ENCODE assay signal across 32 cellular contexts in genomic region chr9:18564018-18564880, GRCh38.
"Had no signal": no experiment of that assay in that cellular context is flagged by ENCODE, and none has a peak within 500 bp of the region (broad histone marks: within the 10 kb centered on the region; RNA-seq: fewer than 3 reads in every experiment).

No MANE protein-coding gene starts in this region.

- H3K4me3 ChIP-seq: esophagus muscularis mucosa, gastrocnemius medialis, left ventricle myocardium inferior, lung, mucosa of descending colon, pancreas, prostate gland, sigmoid colon, suprapubic skin, tibial artery, upper lobe of right lung had no signal

- H3K27me3 ChIP-seq: esophagus muscularis mucosa, gastrocnemius medialis, neutrophil, pancreas, sigmoid colon, suprapubic skin, tibial artery, upper lobe of right lung had no signal

- DNase-seq: activated CD4-positive, alpha-beta T cell treated with anti-CD3 and anti-CD28 coated beads for 1 hour; activated CD4-positive, alpha-beta T cell treated with anti-CD3 and anti-CD28 coated beads, Interleukin-2, amount 10 ng/mL, durations not matched to agents 7 days and 5 days; activated CD8-positive, alpha-beta T cell treated with anti-CD3 and anti-CD28 coated beads for 36 hours; activated T-cell treated with anti-CD3 and anti-CD28 coated beads, Interleukin-2, amount 50 U/mL, for 48 hours; anterior cingulate cortex; effector CD4-positive, alpha-beta T cell; gastrocnemius medialis; glutamatergic neuron; left ventricle myocardium inferior; mesendoderm; retina; sigmoid colon; stimulated activated CD4-positive, alpha-beta T cell treated with anti-CD3 and anti-CD28 coated beads, Interleukin-15, amount 100 ng/mL, for 24 hours; stimulated activated CD4-positive, alpha-beta T cell treated with anti-CD3 and anti-CD28 coated beads, Interleukin-2, amount 100 ng/mL, for 24 hours; stimulated activated naive B cell treated with anti-CD40 and anti-IgM and Interleukin-4, amounts not matched to agents 10 μg/mL and 1 μg/mL and 100 μg/mL, for 72 hours; T-helper 17 cell; T1000; tibial artery; upper lobe of right lung; WERI-Rb-1 had no signal

- H3K9me3 Mint-ChIP-seq: activated T-helper 2 cell treated with anti-CD3 and anti-CD28 coated beads, Interferon-gamma antibody, Interleukin-2, Interleukin-4, amounts not matched to agents 10 μg/mL and 5 μg/mL and 100 μg/mL, durations not matched to agents 14 hours and 24 hours and 36 hours had no signal

- H3K27ac Mint-ChIP-seq: activated CD4-positive, alpha-beta T cell treated with anti-CD3 and anti-CD28 coated beads, Interleukin-2, amount 10 ng/mL, durations not matched to agents 7 days and 5 days; activated CD8-positive, alpha-beta T cell treated with anti-CD3 and anti-CD28 coated beads for 36 hours; activated naive CD4-positive, alpha-beta T cell treated with anti-CD3 and anti-CD28 coated beads, Interleukin-2, amount 50 U/mL, for 72 hours; activated T-helper 2 cell treated with anti-CD3 and anti-CD28 coated beads, Interferon-gamma antibody, Interleukin-2, Interleukin-4, amounts not matched to agents 10 μg/mL and 5 μg/mL and 100 μg/mL, durations not matched to agents 14 hours and 24 hours and 36 hours; dendritic cell treated with granulocyte-macrophage colony-stimulating factor and Interleukin-4, amounts not matched to agents 40 ng/mL and 50 ng/mL, for 4 days; natural killer cell treated with Interleukin-12 subunit alpha and Interleukin-12 subunit beta and Interleukin-15 and Interleukin-18, amount 100 ng/mL, for 72 hours; stimulated activated naive B cell treated with anti-CD40 and anti-IgM and Interleukin-4, amounts not matched to agents 10 μg/mL and 1 μg/mL and 100 μg/mL, for 72 hours; T-helper 17 cell had no signal

- H3K4me1 Mint-ChIP-seq: activated CD4-positive, alpha-beta T cell treated with anti-CD3 and anti-CD28 coated beads, Interleukin-2, amount 10 ng/mL, durations not matched to agents 7 days and 5 days; central memory CD8-positive, alpha-beta T cell; stimulated activated naive B cell treated with anti-CD40 and anti-IgM and Interleukin-4, amounts not matched to agents 10 μg/mL and 1 μg/mL and 100 μg/mL, for 72 hours; T-helper 17 cell had no signal

- H3K36me3 ChIP-seq: esophagus muscularis mucosa, gastrocnemius medialis, left ventricle myocardium inferior, neutrophil, pancreas, prostate gland, sigmoid colon, suprapubic skin, tibial artery, upper lobe of right lung, WERI-Rb-1 had no signal

- H3K4me1 ChIP-seq: left ventricle myocardium inferior, pancreas, prostate gland, suprapubic skin, upper lobe of right lung had no signal

- H3K36me3 Mint-ChIP-seq: activated naive CD4-positive, alpha-beta T cell treated with anti-CD3 and anti-CD28 coated beads, Interleukin-2, amount 50 U/mL, for 72 hours; natural killer cell treated with Interleukin-12 subunit alpha and Interleukin-12 subunit beta and Interleukin-15 and Interleukin-18, amount 100 ng/mL, for 72 hours; stimulated activated naive B cell treated with anti-CD40 and anti-IgM and Interleukin-4, amounts not matched to agents 10 μg/mL and 1 μg/mL and 100 μg/mL, for 72 hours had no signal

- H3K27ac ChIP-seq: esophagus muscularis mucosa, gastrocnemius medialis, left ventricle myocardium inferior, neutrophil, pancreas, prostate gland, sigmoid colon, suprapubic skin, tibial artery, upper lobe of right lung, WERI-Rb-1 had no signal

- H3K4me3 Mint-ChIP-seq: activated CD4-positive, alpha-beta T cell treated with anti-CD3 and anti-CD28 coated beads, Interleukin-2, amount 10 ng/mL, durations not matched to agents 7 days and 5 days; activated CD8-positive, alpha-beta T cell treated with anti-CD3 and anti-CD28 coated beads for 36 hours; central memory CD8-positive, alpha-beta T cell; dendritic cell treated with granulocyte-macrophage colony-stimulating factor and Interleukin-4, amounts not matched to agents 40 ng/mL and 50 ng/mL, for 4 days; natural killer cell treated with Interleukin-12 subunit alpha and Interleukin-12 subunit beta and Interleukin-15 and Interleukin-18, amount 100 ng/mL, for 72 hours; stimulated activated naive B cell treated with anti-CD40 and anti-IgM and Interleukin-4, amounts not matched to agents 10 μg/mL and 1 μg/mL and 100 μg/mL, for 72 hours; T-helper 17 cell had no signal

- H3K27me3 Mint-ChIP-seq: activated CD4-positive, alpha-beta T cell treated with anti-CD3 and anti-CD28 coated beads, Interleukin-2, amount 10 ng/mL, durations not matched to agents 7 days and 5 days; activated CD8-positive, alpha-beta T cell treated with anti-CD3 and anti-CD28 coated beads for 36 hours; central memory CD8-positive, alpha-beta T cell; dendritic cell treated with granulocyte-macrophage colony-stimulating factor and Interleukin-4, amounts not matched to agents 40 ng/mL and 50 ng/mL, for 4 days; natural killer cell treated with Interleukin-12 subunit alpha and Interleukin-12 subunit beta and Interleukin-15 and Interleukin-18, amount 100 ng/mL, for 72 hours; stimulated activated naive B cell treated with anti-CD40 and anti-IgM and Interleukin-4, amounts not matched to agents 10 μg/mL and 1 μg/mL and 100 μg/mL, for 72 hours; T-helper 17 cell had no signal

- ATAC-seq: activated CD8-positive, alpha-beta T cell treated with anti-CD3 and anti-CD28 coated beads for 36 hours; activated naive CD4-positive, alpha-beta T cell treated with anti-CD3 and anti-CD28 coated beads, Interleukin-2, amount 50 U/mL, for 72 hours; gastrocnemius medialis; mucosa of descending colon; natural killer cell treated with Interleukin-12 subunit alpha and Interleukin-12 subunit beta and Interleukin-15 and Interleukin-18, amount 100 ng/mL, for 72 hours; pancreas; stimulated activated naive B cell treated with anti-CD40 and anti-IgM and Interleukin-4, amounts not matched to agents 10 μg/mL and 1 μg/mL and 100 μg/mL, for 72 hours; T-helper 17 cell; upper lobe of right lung had no signal

- H3K9me3 ChIP-seq: gastrocnemius medialis, neutrophil, pancreas, prostate gland, upper lobe of right lung had no signal
